20 cellular contexts compared by ENCODE assay signal in the genomic region with DNA sequence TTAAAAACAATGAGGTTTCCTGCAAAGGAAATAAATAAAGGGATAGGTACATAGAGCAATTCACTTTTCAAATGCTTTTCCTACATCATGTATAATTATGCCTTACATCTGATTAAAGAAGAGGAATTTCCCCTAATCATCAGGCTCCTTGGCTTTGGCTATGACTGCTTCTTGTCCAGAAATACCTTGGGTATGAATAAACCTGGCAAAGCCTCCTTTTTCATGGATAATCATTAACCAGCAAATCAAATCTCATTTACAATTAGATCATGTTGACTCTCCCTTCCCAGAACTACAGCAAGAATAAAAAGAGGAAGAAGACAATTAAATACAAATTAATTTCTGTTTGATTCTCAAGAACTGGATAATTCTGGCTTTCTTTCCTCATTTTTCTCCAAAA. TPM values are rescaled to one million over a fixed set of nuclear protein-coding genes. Genes with fewer than 3 reads are reported as not detected.
DNase-seq lines count a peak whose midpoint lies in the region; FAIRE-seq and TF ChIP-seq lines count a peak whose summit lies in the region.
"Had no signal": no experiment of that assay in that cellular context is flagged by ENCODE, and none has a peak within 500 bp of the region (broad histone marks: within the 10 kb centered on the region; RNA-seq: fewer than 3 reads in every experiment).

No MANE protein-coding gene starts in this region.

- no peak overlapping the region for H3K4me3 ChIP-seq in GM23248
- H3K4me3 ChIP-seq in kidney (ENCODE audit: low read length in 2 of 2) = no peak overlapping the region
- no peak overlapping the region for H3K4me3 ChIP-seq in Caco-2 (ENCODE audit: low read depth, low read length)
- no peak overlapping the region for H3K4me3 ChIP-seq in prostate gland
- H3K4me3 ChIP-seq: lower lobe of right lung had no signal

- intact Hi-C loops in kidney (cut with DNase I) (no loop called here), posterior cingulate gyrus (cut with DNase I) (loop anchor here (10.0 kb wide), 1 partner anchor 845 kb away; no protein-coding TSS in a partner anchor), Caco-2 (cut with micrococcal nuclease; ENCODE audit: unreplicated experiment) (loop anchor here (1.0 kb wide), 1 partner anchor 41 kb away; no protein-coding TSS in a partner anchor), prostate gland (cut with DNase I) (loop anchor here (10.0 kb wide), 1 partner anchor 215 kb away; no protein-coding TSS in a partner anchor)

- H3K27me3 ChIP-seq in GM23248 (replicated peaks; ENCODE audit: insufficient read depth) (0 out of 2 replicates have a peak, but pooled peaks cover 5% of the 10 kb centered on the region), Caco-2 (replicated peaks; ENCODE audit: control insufficient read depth, insufficient read depth, low read length) (no peaks in the 10 kb centered on the region), prostate gland (replicated peaks; ENCODE audit: insufficient read depth) (no peaks in the 10 kb centered on the region)

- H3K36me3 ChIP-seq in GM23248 (ENCODE audit: low read depth) = no peaks in the 10 kb centered on the region
- H3K36me3 ChIP-seq in kidney (ENCODE audit: control insufficient read depth in 1 of 2, insufficient read depth in 2 of 2, low read length in 2 of 2) = no peaks in the 10 kb centered on the region
- no peaks in the 10 kb centered on the region for H3K36me3 ChIP-seq in Caco-2 (ENCODE audit: control insufficient read depth, insufficient read depth, low read length)
- no peaks in the 10 kb centered on the region for H3K36me3 ChIP-seq in prostate gland
- H3K36me3 ChIP-seq: BE2C, lower lobe of right lung had no signal

- H4K20me1 ChIP-seq in GM23248 (ENCODE audit: insufficient read depth) = no peaks in the 10 kb centered on the region

- peaks cover 4% of the 10 kb centered on the region; the same call in 1 of the 2 replicates for H3F3A ChIP-seq in GM23248 (ENCODE audit: insufficient read depth)

- peak; percentile 23 for DNase-seq in GM23248
- peak; percentile 58 for DNase-seq in astrocyte of the hippocampus (ENCODE audit: low read depth, low spot score)
- DNase-seq in kidney = no peak
- no peak for DNase-seq in progenitor cell of endocrine pancreas (ENCODE audit: low spot score, unreplicated experiment)
- DNase-seq in posterior cingulate gyrus = no peak
- DNase-seq in Caco-2 = no peak
- no peak for DNase-seq in prostate gland (ENCODE audit: low spot score)
- no peak for DNase-seq in HUDEP-2 (lab: John Stamatoyannopoulos, UW; ENCODE audit: unreplicated experiment in 76 of 76)
- DNase-seq: activated CD4-positive, alpha-beta T cell treated with anti-CD3 and anti-CD28 coated beads, Interleukin-2, amount 10 ng/mL, durations not matched to agents 7 days and 5 days; activated naive CD4-positive, alpha-beta T cell treated with anti-CD3 and anti-CD28 coated beads, Interleukin-2, amount 50 U/mL, for 16 hours; activated T-cell treated with anti-CD3 and anti-CD28 coated beads, Interleukin-2, amount 50 U/mL, for 1 hour; BE2C; HCEC 1CT; lower lobe of right lung; NCI-H1930; NCI-H510A; nephron progenitor cell; right cardiac atrium; stimulated activated CD4-positive, alpha-beta T cell treated with anti-CD3 and anti-CD28 coated beads, Interleukin-2, amount 100 ng/mL, for 24 hours; T1000 had no signal

- no peak overlapping the region for H3K4me2 ChIP-seq in GM23248 (ENCODE audit: unreplicated experiment)

- H3K27ac ChIP-seq in GM23248 (no peak overlapping the region), kidney (ENCODE audit: low read depth in 2 of 2, low read length in 2 of 2) (peak overlapping the region in 1 of 2 donors; percentile 35), prostate gland (no peak overlapping the region)
- H3K27ac ChIP-seq: lower lobe of right lung had no signal

- FAIRE-seq in kidney (lab: Jason Lieb, UNC) = peak; percentile 97

- H3K9me2 ChIP-seq in GM23248 (ENCODE audit: insufficient read depth) = no peaks in the 10 kb centered on the region

- no peaks in the 10 kb centered on the region for H3K27me3 Mint-ChIP-seq in progenitor cell of endocrine pancreas
- no peaks in the 10 kb centered on the region for H3K27me3 Mint-ChIP-seq in Caco-2 (ENCODE audit: insufficient read depth, unreplicated experiment)

- no TSS peak for BruUV-seq in Caco-2 (replicated peaks; lab: Mats Ljungman, UMichigan)

- TF ChIP-seq CTCF in kidney (IDR thresholded peaks at IDR 0.05; ENCODE audit: borderline replicate concordance, extremely low read depth, insufficient read depth) (no peak), progenitor cell of endocrine pancreas (IDR thresholded peaks at IDR 0.05; ENCODE audit: unreplicated experiment) (no peak), Caco-2 (IDR thresholded peaks at IDR 0.05; ENCODE audit: insufficient read depth in 1 of 2, low read depth in 1 of 2, low read length in 1 of 2, severe bottlenecking in 1 of 2, unreplicated experiment in 1 of 2) (no peak), prostate gland (IDR thresholded peaks at IDR 0.05) (no peak)

- POLR2A ChIA-PET in Caco-2 (lab: Charles Lee) = interaction anchor here (1.9 kb wide), 1 partner anchor 58 kb away, joined by 7 read pairs; a partner anchor contains a TSS

- H3K79me2 ChIP-seq in GM23248 (ENCODE audit: insufficient read depth) = no peaks in the 10 kb centered on the region

- CTCF ChIA-PET in Caco-2 (lab: Charles Lee) = interaction anchor here (1.6 kb wide), 1 partner anchor 212 kb away, joined by 4 read pairs; no protein-coding TSS in a partner anchor

- H3K9ac ChIP-seq in GM23248 = no peak overlapping the region
- no peak overlapping the region for H3K9ac ChIP-seq in kidney (ENCODE audit: low read length in 2 of 2)

- H3K9me3 ChIP-seq in GM23248 (ENCODE audit: low read depth) (no peaks in the 10 kb centered on the region), kidney (ENCODE audit: control insufficient read depth in 1 of 2, low read length in 2 of 2) (no peaks in the 10 kb centered on the region), Caco-2 (no peaks in the 10 kb centered on the region), prostate gland (no peaks in the 10 kb centered on the region)
- H3K9me3 ChIP-seq: BE2C, lower lobe of right lung had no signal

- H3K36me3 Mint-ChIP-seq in progenitor cell of endocrine pancreas (ENCODE audit: insufficient read depth) (no peaks in the 10 kb centered on the region), Caco-2 (ENCODE audit: insufficient read depth, unreplicated experiment) (no peaks in the 10 kb centered on the region)

- H3K4me3 Mint-ChIP-seq in progenitor cell of endocrine pancreas (ENCODE audit: low read depth) (no peak overlapping the region), Caco-2 (ENCODE audit: unreplicated experiment) (no peak overlapping the region)
- H3K4me3 Mint-ChIP-seq: activated CD4-positive, alpha-beta T cell treated with anti-CD3 and anti-CD28 coated beads, Interleukin-2, amount 10 ng/mL, durations not matched to agents 7 days and 5 days; nephron progenitor cell had no signal

- H2AFZ ChIP-seq in GM23248 = no peak overlapping the region

- H3K9me3 Mint-ChIP-seq in progenitor cell of endocrine pancreas (ENCODE audit: low read depth) (peaks cover 7% of the 10 kb centered on the region), Caco-2 (ENCODE audit: unreplicated experiment) (no peaks in the 10 kb centered on the region)
- H3K9me3 Mint-ChIP-seq: nephron progenitor cell had no signal

- H3K4me1 ChIP-seq in GM23248 (ENCODE audit: insufficient read depth) (0 out of 2 replicates have a peak, but pooled peaks cover 13% of the 10 kb centered on the region), kidney (ENCODE audit: control insufficient read depth in 1 of 2, insufficient read depth in 1 of 2, low read depth in 1 of 2, low read length in 2 of 2) (peaks cover 0 to 16% of the 10 kb centered on the region in 2 donors), Caco-2 (peaks cover 44% of the 10 kb centered on the region), prostate gland (replicated peaks) (no peaks in the 10 kb centered on the region)
- H3K4me1 ChIP-seq: BE2C had no signal

- in situ Hi-C loops in GM23248 (cut with MboI) = loop anchor here (25.0 kb wide), 1 partner anchor 1993 kb away; no protein-coding TSS in a partner anchor

- TF ChIP-seq POLR2A in prostate gland (IDR thresholded peaks at IDR 0.05) = no peak

- H3K27ac Mint-ChIP-seq in progenitor cell of endocrine pancreas = peak overlapping the region; percentile 56
- no peak overlapping the region for H3K27ac Mint-ChIP-seq in Caco-2 (ENCODE audit: unreplicated experiment)
- H3K27ac Mint-ChIP-seq: activated CD4-positive, alpha-beta T cell treated with anti-CD3 and anti-CD28 coated beads, Interleukin-2, amount 10 ng/mL, durations not matched to agents 7 days and 5 days; nephron progenitor cell had no signal

- H3K4me1 Mint-ChIP-seq in progenitor cell of endocrine pancreas (ENCODE audit: low read depth) = peaks cover 36% of the 10 kb centered on the region
- H3K4me1 Mint-ChIP-seq in Caco-2 (ENCODE audit: low read depth, unreplicated experiment) = peaks cover 28% of the 10 kb centered on the region

RNA-seq across cellular contexts. Expression of a gene that starts 58.0 kb away (rescaled TPM):
- total RNA-seq in GM23248 (2014; rRNA removed; shearing (Covaris generic)) = 17.8 and 22.8 TPM in 2 replicates
- polyA plus RNA-seq in GM23248 (2016; fragmentation: Nextera tagmentation; extraction: Ambion mirVana) = 12.3 and 13.2 TPM in 2 replicates
- total RNA-seq in kidney = 87.6 TPM
- 19.5 TPM for polyA plus RNA-seq in kidney (ENCODE audit: insufficient read depth, low read depth, low replicate concordance)
- 47.7 and 50.6 TPM in 2 replicates for total RNA-seq in progenitor cell of endocrine pancreas
- total RNA-seq in Caco-2 (2022) = 65.3 and 69.3 TPM in 2 replicates
- total RNA-seq in prostate gland = 10 to 100 TPM; 30.3 to 33.6 TPM

Comparison
In these comparisons a context has a peak if more than half of its experiments do, and no peak if none do; other contexts are left out.
1. DNase-seq: peak in GM23248 (single experiment) and astrocyte of the hippocampus (single experiment); none in kidney (single experiment), progenitor cell of endocrine pancreas (single experiment), posterior cingulate gyrus (0 of 10), Caco-2 (0 of 2), prostate gland (single experiment) and HUDEP-2 (0 of 76).